In genomic region chr13:59906413-59907027, GRCh38 we compare ENCODE assay signal across 8 cellular contexts.
DNase-seq lines count a peak whose midpoint lies in the region; ATAC-seq and TF ChIP-seq lines count a peak whose summit lies in the region.

No MANE protein-coding gene starts in this region.

- no peaks in the 10 kb centered on the region for H3K9me3 Mint-ChIP-seq in MCF 10A (ENCODE audit: unreplicated experiment)
- H3K9me3 Mint-ChIP-seq in progenitor cell of endocrine pancreas (ENCODE audit: low read depth): no peaks in the 10 kb centered on the region

- no peaks in the 10 kb centered on the region for H3K4me1 ChIP-seq in breast epithelium

- H3K4me3 ChIP-seq in breast epithelium: no peak overlapping the region
- no peak overlapping the region for H3K4me3 ChIP-seq in epithelial cell of esophagus (ENCODE audit: low read length)

- peak; percentile 43 for DNase-seq in MCF 10A (ENCODE audit: unreplicated experiment)
- DNase-seq in breast epithelium (ENCODE audit: low spot score in 2 of 2): no peak
- DNase-seq in NCI-H69 (lab: John Stamatoyannopoulos, UW): peak; percentile 56
- peak; percentile 40 for DNase-seq in epithelial cell of esophagus (ENCODE audit: low read depth)
- no peak for DNase-seq in progenitor cell of endocrine pancreas (ENCODE audit: low spot score, unreplicated experiment)
- DNase-seq in epidermal melanocyte (ENCODE audit: insufficient read length, low spot score): no peak

- no peaks in the 10 kb centered on the region for H3K9me3 ChIP-seq in breast epithelium

- no peak overlapping the region for H3K27ac ChIP-seq in breast epithelium

- ATAC-seq in GM18519 (IDR thresholded peaks at IDR 0.05; ENCODE audit: low FRiP score, unreplicated experiment) (no peak), HG03097 (IDR thresholded peaks at IDR 0.05; ENCODE audit: low FRiP score, unreplicated experiment) (no peak)

- H3K27me3 Mint-ChIP-seq in MCF 10A (ENCODE audit: insufficient read depth, unreplicated experiment): no peaks in the 10 kb centered on the region
- no peaks in the 10 kb centered on the region for H3K27me3 Mint-ChIP-seq in progenitor cell of endocrine pancreas

- intact Hi-C loops in MCF 10A (cut with micrococcal nuclease) (loop anchor here (1.0 to 5.0 kb wide), 5 partner anchors 134 to 526 kb away; no protein-coding TSS in a partner anchor), breast epithelium (cut with DNase I; ENCODE audit: low total_unique reads) (no loop called here)

- no peaks in the 10 kb centered on the region for H3K36me3 Mint-ChIP-seq in MCF 10A (ENCODE audit: insufficient read depth, unreplicated experiment)
- H3K36me3 Mint-ChIP-seq in progenitor cell of endocrine pancreas (ENCODE audit: insufficient read depth): peaks cover 2% of the 10 kb centered on the region

- CTCF ChIA-PET in MCF 10A (lab: Yijun Ruan, JAX): interaction anchor here (0.6 to 3.7 kb wide), 54 partner anchors 9 to 525 kb away, joined by 3 to 72 read pairs (median 5); no protein-coding TSS in a partner anchor

- no TSS peak for BruUV-seq in MCF 10A (replicated peaks; lab: Mats Ljungman, UMichigan)

- TF ChIP-seq CTCF in MCF 10A (IDR thresholded peaks at IDR 0.05; ENCODE audit: unreplicated experiment) (peak; percentile 50), breast epithelium (IDR thresholded peaks at IDR 0.05) (peak in 1 of 3 donors; percentile 17), epithelial cell of esophagus (IDR thresholded peaks at IDR 0.05; ENCODE audit: insufficient read depth, low read depth, low read length, missing control alignments) (peak; percentile 69), progenitor cell of endocrine pancreas (IDR thresholded peaks at IDR 0.05; ENCODE audit: unreplicated experiment) (peak; percentile 66)

- no peaks in the 10 kb centered on the region for H3K27me3 ChIP-seq in breast epithelium

- TF ChIP-seq POLR2A in breast epithelium (IDR thresholded peaks at IDR 0.05): no peak

- POLR2A ChIA-PET in MCF 10A (lab: Yijun Ruan, JAX): interaction anchor here (1.0 to 1.8 kb wide), 2 partner anchors 226 to 423 kb away, joined by 3 to 4 read pairs; no protein-coding TSS in a partner anchor

- no peaks in the 10 kb centered on the region for H3K36me3 ChIP-seq in breast epithelium

- H3K27ac Mint-ChIP-seq in MCF 10A (ENCODE audit: low read depth, unreplicated experiment) (no peak overlapping the region), progenitor cell of endocrine pancreas (no peak overlapping the region)

- H3K4me3 Mint-ChIP-seq in MCF 10A (ENCODE audit: unreplicated experiment) (no peak overlapping the region), progenitor cell of endocrine pancreas (ENCODE audit: low read depth) (no peak overlapping the region)

- H3K4me1 Mint-ChIP-seq in MCF 10A (ENCODE audit: insufficient read depth, unreplicated experiment) (peaks cover 6% of the 10 kb centered on the region), progenitor cell of endocrine pancreas (ENCODE audit: low read depth) (peaks cover 4% of the 10 kb centered on the region)

Comparison
In these comparisons a context has a peak if more than half of its experiments do, and no peak if none do; other contexts are left out.
1. DNase-seq: peak in MCF 10A (single experiment), NCI-H69 (single experiment) and epithelial cell of esophagus (single experiment); none in breast epithelium (0 of 2), progenitor cell of endocrine pancreas (single experiment) and epidermal melanocyte (single experiment).